In the genomic region with DNA sequence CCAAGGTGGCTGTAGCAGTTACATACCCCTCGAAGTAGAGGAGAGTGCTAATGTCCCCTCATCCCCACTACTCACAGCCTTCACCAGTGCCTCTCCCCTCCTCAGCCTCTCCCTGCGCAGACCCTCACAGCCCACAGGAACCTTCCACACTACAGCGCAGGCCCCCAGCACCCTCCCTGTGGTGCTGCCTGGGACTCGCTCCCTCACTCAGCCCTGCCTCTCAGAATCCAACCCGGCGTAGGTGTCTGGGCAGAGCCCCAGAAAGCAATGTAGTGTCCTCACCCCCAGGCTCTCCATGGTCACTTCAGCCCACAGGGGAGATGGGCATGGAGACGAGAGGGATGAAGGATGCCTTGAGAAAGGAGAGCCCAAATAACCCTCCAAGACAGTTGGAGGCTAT, we compare ENCODE assay signal across 20 cellular contexts. TPM values are rescaled to one million over a fixed set of nuclear protein-coding genes. Genes with fewer than 3 reads are reported as not detected.
DNase-seq lines count a peak whose midpoint lies in the region; ATAC-seq and TF ChIP-seq lines count a peak whose summit lies in the region.
"Had no signal": no experiment of that assay in that cellular context is flagged by ENCODE, and none has a peak within 500 bp of the region (broad histone marks: within the 10 kb centered on the region; RNA-seq: fewer than 3 reads in every experiment).

No MANE protein-coding gene starts in this region.

- H3K4me2 ChIP-seq in neuronal stem cell (ENCODE audit: insufficient read depth, low read length, poor library complexity, severe bottlenecking) = no peak overlapping the region
- H3K4me2 ChIP-seq: A549 had no signal

- H3K18ac ChIP-seq in neuronal stem cell (ENCODE audit: low read length) = no peak overlapping the region

- H3K9ac ChIP-seq in neuronal stem cell (ENCODE audit: low read depth, low read length, poor library complexity) = peak overlapping the region; percentile 21

- H2BK12ac ChIP-seq in neuronal stem cell (ENCODE audit: low read length) = no peak overlapping the region

- TF ChIP-seq CTCF in breast epithelium (IDR thresholded peaks at IDR 0.05) = no peak
- no peak for TF ChIP-seq CTCF in MCF 10A (IDR thresholded peaks at IDR 0.05; ENCODE audit: unreplicated experiment)
- no peak for TF ChIP-seq CTCF in coronary artery (IDR thresholded peaks at IDR 0.05)
- no peak for TF ChIP-seq CTCF in upper lobe of right lung (IDR thresholded peaks at IDR 0.05)

- intact Hi-C loops in breast epithelium (cut with DNase I; ENCODE audit: low total_unique reads) (no loop called here), MCF 10A (cut with micrococcal nuclease) (no loop called here), upper lobe of right lung (cut with DNase I) (no loop called here)

- WGBS in neuronal stem cell (ENCODE audit: extremely low coverage in 2 of 2, insufficient read length in 2 of 2, insufficient replicate concordance in 1 of 2), 2 donors = no CpG with 5 or more reads among the region's 7 CpGs

- POLR2A ChIA-PET in MCF 10A (lab: Yijun Ruan, JAX) = no interaction called here

- no peak overlapping the region for H4K91ac ChIP-seq in neuronal stem cell (ENCODE audit: low read depth, low read length, poor library complexity)

- no peak overlapping the region for H2AFZ ChIP-seq in neuronal stem cell (ENCODE audit: low read length)

- H3K27ac ChIP-seq in breast epithelium = no peak overlapping the region
- H3K27ac ChIP-seq in coronary artery = no peak overlapping the region
- no peak overlapping the region for H3K27ac ChIP-seq in neuronal stem cell (replicated peaks; ENCODE audit: low read length)
- no peak overlapping the region for H3K27ac ChIP-seq in upper lobe of right lung
- H3K27ac ChIP-seq: HL-60, Peyer's patch had no signal

- no peaks in the 10 kb centered on the region for H3K9me3 ChIP-seq in breast epithelium
- no peaks in the 10 kb centered on the region for H3K9me3 ChIP-seq in neuronal stem cell (replicated peaks in 1 of 2; ENCODE audit: control insufficient read depth in 2 of 2, insufficient read depth in 1 of 2, low read depth in 1 of 2, low read length in 2 of 2)
- H3K9me3 ChIP-seq in upper lobe of right lung = no peaks in the 10 kb centered on the region
- H3K9me3 ChIP-seq: A549, BE2C, Peyer's patch had no signal

- peak overlapping the region; percentile 56 for H3K14ac ChIP-seq in neuronal stem cell (ENCODE audit: low read length)

- H3K4me3 ChIP-seq in breast epithelium (no peak overlapping the region), coronary artery (no peak overlapping the region), neuronal stem cell (ENCODE audit: low read length in 2 of 2) (no peak overlapping the region), upper lobe of right lung (no peak overlapping the region)
- H3K4me3 ChIP-seq: A549, Peyer's patch had no signal

- H3K23ac ChIP-seq in neuronal stem cell (ENCODE audit: low read depth, low read length, poor library complexity) = peak overlapping the region; percentile 73

- no peaks in the 10 kb centered on the region for H3K79me1 ChIP-seq in neuronal stem cell (ENCODE audit: low read depth, low read length)

- H2AK5ac ChIP-seq in neuronal stem cell (ENCODE audit: low read depth, low read length) = peak overlapping the region; percentile 21

- CTCF ChIA-PET in MCF 10A (lab: Yijun Ruan, JAX) = interaction anchor here (2.0 kb wide), 1 partner anchor 10 kb away, joined by 7 read pairs; no protein-coding TSS in a partner anchor

- H3K4ac ChIP-seq in neuronal stem cell (ENCODE audit: low read length) = no peak overlapping the region

- H3K36me3 Mint-ChIP-seq in MCF 10A (ENCODE audit: insufficient read depth, unreplicated experiment) = peaks cover 22% of the 10 kb centered on the region

- no peak for TF ChIP-seq POLR2A in breast epithelium (IDR thresholded peaks at IDR 0.05)

- no peak overlapping the region for H2BK5ac ChIP-seq in neuronal stem cell (ENCODE audit: low read length)

- peaks cover 7% of the 10 kb centered on the region for H3K4me1 Mint-ChIP-seq in MCF 10A (ENCODE audit: insufficient read depth, unreplicated experiment)

- no peak overlapping the region for H4K8ac ChIP-seq in neuronal stem cell (ENCODE audit: low read depth, low read length)

- H3K27me3 ChIP-seq in breast epithelium (no peaks in the 10 kb centered on the region), neuronal stem cell (ENCODE audit: control insufficient read depth in 3 of 3, insufficient read depth in 3 of 3, low read depth in 1 of 3, low read length in 3 of 3) (no peaks in the 10 kb centered on the region), upper lobe of right lung (no peaks in the 10 kb centered on the region)
- H3K27me3 ChIP-seq: BE2C, Peyer's patch had no signal

- H3K4me3 Mint-ChIP-seq in MCF 10A (ENCODE audit: unreplicated experiment) = no peak overlapping the region

- H3K27me3 Mint-ChIP-seq in MCF 10A (ENCODE audit: insufficient read depth, unreplicated experiment) = no peaks in the 10 kb centered on the region

- H2BK15ac ChIP-seq in neuronal stem cell (ENCODE audit: low read length) = no peak overlapping the region

- H3K9me3 Mint-ChIP-seq in MCF 10A (ENCODE audit: unreplicated experiment) = no peaks in the 10 kb centered on the region

- H3K27ac Mint-ChIP-seq in MCF 10A (ENCODE audit: low read depth, unreplicated experiment) = no peak overlapping the region

- H3K36me3 ChIP-seq in breast epithelium = no peaks in the 10 kb centered on the region
- H3K36me3 ChIP-seq in neuronal stem cell (replicated peaks in 1 of 2; ENCODE audit: control insufficient read depth in 2 of 2, insufficient read depth in 2 of 2, low read length in 2 of 2) = peaks cover 4 to 5% of the 10 kb centered on the region in 2 donors
- H3K36me3 ChIP-seq in upper lobe of right lung = peaks cover 15% of the 10 kb centered on the region
- H3K36me3 ChIP-seq: BE2C had no signal

- BruUV-seq in MCF 10A (replicated peaks; lab: Mats Ljungman, UMichigan) = no TSS peak

- H3K4me1 ChIP-seq in breast epithelium (peaks cover 4 to 6% of the 10 kb centered on the region in 2 donors), neuronal stem cell (ENCODE audit: control insufficient read depth in 2 of 2, insufficient read depth in 1 of 2, low read depth in 1 of 2, low read length in 2 of 2) (no peaks in the 10 kb centered on the region), upper lobe of right lung (no peaks in the 10 kb centered on the region)

- ATAC-seq in upper lobe of right lung (peak; percentile 22), GM21447 (IDR thresholded peaks at IDR 0.05; ENCODE audit: unreplicated experiment) (no peak)
- ATAC-seq: A549, HCT116 had no signal

- peak; percentile 7 to 8 for DNase-seq in breast epithelium (ENCODE audit: low spot score in 2 of 2)
- no peak for DNase-seq in MCF 10A (ENCODE audit: unreplicated experiment)
- peak; percentile 52 for DNase-seq in coronary artery (ENCODE audit: low spot score)
- no peak for DNase-seq in neuronal stem cell (ENCODE audit: low spot score)
- DNase-seq in upper lobe of right lung = no peak
- no peak for DNase-seq in NCI-H2196 treated with DMSO at 0.1 percent for 48 hours (lab: John Stamatoyannopoulos, UW; ENCODE audit: unreplicated experiment)
- no peak for DNase-seq in NCI-H1417 (lab: John Stamatoyannopoulos, UW)
- DNase-seq: BE2C, DMS53, GDM1, KG1, NCI-H1092 treated with DMSO at 0.1 percent for 48 hours, NCI-H146, NCI-H524 treated with DMSO at 0.1 percent for 48 hours, NCI-H82 had no signal

- H2BK120ac ChIP-seq in neuronal stem cell (ENCODE audit: low read depth, low read length) = no peak overlapping the region

RNA-seq across cellular contexts. Expression of a gene that starts 10.9 kb away (rescaled TPM):
- total RNA-seq in breast epithelium (10 to 100 TPM; 17.9 to 22.0 (median 19.3) TPM), MCF 10A (2022) (34.9 and 36.2 TPM in 2 replicates), upper lobe of right lung (46.8 TPM)
- polyA plus RNA-seq in neuronal stem cell (2013, experiment 1 of 2) = 19.7 TPM
- 19.5 TPM for polyA plus RNA-seq in neuronal stem cell (2013, experiment 2 of 2)

RNA-seq across cellular contexts. Expression of a gene that starts 11.1 kb away (rescaled TPM):
- total RNA-seq in breast epithelium (10 to 100 TPM; 60.2 to 74.1 (median 68.8) TPM), MCF 10A (2022) (22.7 and 30.8 TPM in 2 replicates), upper lobe of right lung (41.7 TPM)
- polyA plus RNA-seq in neuronal stem cell (2013, experiment 1 of 2) = 14.3 TPM
- 14.1 TPM for polyA plus RNA-seq in neuronal stem cell (2013, experiment 2 of 2)

RNA-seq across cellular contexts. Expression of a gene that starts 37.4 kb away (rescaled TPM):
- total RNA-seq in breast epithelium = 1 to 10 TPM; 1.1 to 2.9 (median 2.9) TPM
- total RNA-seq in MCF 10A (2022) = 1.0 and 1.1 TPM in 2 replicates
- 0.07 TPM for polyA plus RNA-seq in neuronal stem cell (2013, experiment 1 of 2)
- polyA plus RNA-seq in neuronal stem cell (2013, experiment 2 of 2) = 0.03 TPM
- total RNA-seq in upper lobe of right lung = 7.7 TPM

Comparison
In these comparisons a context has a peak if more than half of its experiments do, and no peak if none do; other contexts are left out.
1. DNase-seq: peak in breast epithelium (2 of 2) and coronary artery (single experiment); none in MCF 10A (single experiment), neuronal stem cell (single experiment), upper lobe of right lung (single experiment), NCI-H2196 treated with DMSO at 0.1 percent for 48 hours (single experiment) and NCI-H1417 (0 of 3).